In the genomic region with DNA sequence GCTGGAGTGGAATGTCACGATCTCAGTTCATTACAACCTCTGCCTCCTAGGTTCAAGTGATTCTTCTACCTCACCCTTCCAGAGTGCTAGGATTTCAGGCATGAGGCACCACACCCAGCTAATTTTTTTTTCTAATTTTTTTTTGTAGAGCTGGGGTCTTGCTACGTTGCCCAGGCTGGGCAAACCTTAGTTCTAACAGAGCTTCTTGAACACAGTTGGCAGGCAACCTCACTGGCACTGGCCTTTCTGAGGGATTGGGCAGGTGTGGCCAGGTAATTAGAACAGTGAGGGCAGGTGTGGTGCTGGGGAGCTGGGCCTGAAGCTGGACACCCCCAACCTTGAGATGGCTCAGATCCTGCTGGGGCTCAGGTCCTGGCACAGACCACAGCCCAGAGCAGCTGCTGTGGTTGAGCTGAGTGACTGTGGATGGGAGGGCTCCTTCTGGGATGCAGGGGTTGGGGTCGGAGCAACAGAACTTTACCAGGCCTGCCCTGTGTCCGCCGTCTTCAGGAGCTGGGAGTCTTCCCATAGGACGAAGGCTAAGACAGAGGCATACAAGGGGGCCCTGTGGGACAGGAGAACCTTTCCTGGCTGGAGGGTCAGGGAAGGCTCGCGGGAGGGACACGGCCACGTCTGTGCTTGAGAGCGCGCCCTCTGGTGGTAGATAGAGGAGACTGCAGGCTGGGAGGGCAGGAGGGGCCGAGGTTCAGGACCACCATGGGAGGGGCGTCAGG, we compare ENCODE assay signal across 8 cellular contexts. TPM values are rescaled to one million over a fixed set of nuclear protein-coding genes. Genes with fewer than 3 reads are reported as not detected.
DNase-seq lines count a peak whose midpoint lies in the region; ATAC-seq and TF ChIP-seq lines count a peak whose summit lies in the region.

No MANE protein-coding gene starts in this region.

- POLR2A ChIA-PET in activated CD4-positive, alpha-beta T cell treated with anti-CD3 and anti-CD28 coated beads, Interleukin-2, amount 10 ng/mL, durations not matched to agents 7 days and 5 days (lab: Charles Lee), result no interaction called here

- no peak overlapping the region for H3K4me3 Mint-ChIP-seq in activated CD4-positive, alpha-beta T cell treated with anti-CD3 and anti-CD28 coated beads, Interleukin-2, amount 10 ng/mL, durations not matched to agents 7 days and 5 days
- H3K4me3 Mint-ChIP-seq in nephron, result no peak overlapping the region

- H3K27me3 Mint-ChIP-seq in activated CD4-positive, alpha-beta T cell treated with anti-CD3 and anti-CD28 coated beads, Interleukin-2, amount 10 ng/mL, durations not matched to agents 7 days and 5 days, result peaks cover 9% of the 10 kb centered on the region
- peaks cover 10% of the 10 kb centered on the region for H3K27me3 Mint-ChIP-seq in nephron (ENCODE audit: low read depth)

- no peak overlapping the region for H3K27ac Mint-ChIP-seq in activated CD4-positive, alpha-beta T cell treated with anti-CD3 and anti-CD28 coated beads, Interleukin-2, amount 10 ng/mL, durations not matched to agents 7 days and 5 days
- H3K27ac Mint-ChIP-seq in nephron, result peak overlapping the region in 1 of 3 experiments; percentile 23

- CTCF ChIA-PET in activated CD4-positive, alpha-beta T cell treated with anti-CD3 and anti-CD28 coated beads, Interleukin-2, amount 10 ng/mL, durations not matched to agents 7 days and 5 days (lab: Charles Lee), result interaction anchor here (0.6 to 1.6 kb wide), 12 partner anchors 12 to 209 kb away, joined by 3 to 8 read pairs (median 4); a partner anchor contains a TSS

- TF ChIP-seq CTCF in AG09319 (IDR thresholded peaks at IDR 0.05; ENCODE audit: low read depth, low read length) (peak; percentile 87), HFF-Myc (IDR thresholded peaks at IDR 0.05; ENCODE audit: low read depth, low read length, missing control alignments) (peak; percentile 94), nephron (IDR thresholded peaks at IDR 0.05; ENCODE audit: unreplicated experiment in 3 of 3) (peak; percentile 81 to 82 (median 82))

- DNase-seq in AG09319 (ENCODE audit: extremely low read depth, low read depth) (no peak), HFF-Myc (ENCODE audit: extremely low read depth, low read depth) (no peak), DMS79 (lab: John Stamatoyannopoulos, UW) (no peak), LoVo (ENCODE audit: low spot score) (no peak)
- DNase-seq in activated CD4-positive, alpha-beta T cell treated with anti-CD3 and anti-CD28 coated beads, Interleukin-2, amount 10 ng/mL, durations not matched to agents 7 days and 5 days, result peak; percentile 39
- peak; percentile 32 for DNase-seq in effector CD8-positive, alpha-beta T cell (lab: John Stamatoyannopoulos, UW)

- H3K4me1 Mint-ChIP-seq in activated CD4-positive, alpha-beta T cell treated with anti-CD3 and anti-CD28 coated beads, Interleukin-2, amount 10 ng/mL, durations not matched to agents 7 days and 5 days, result peaks cover 9% of the 10 kb centered on the region
- H3K4me1 Mint-ChIP-seq in nephron, result peaks cover 11% of the 10 kb centered on the region

- peaks cover 19% of the 10 kb centered on the region for H3K9me3 Mint-ChIP-seq in activated CD4-positive, alpha-beta T cell treated with anti-CD3 and anti-CD28 coated beads, Interleukin-2, amount 10 ng/mL, durations not matched to agents 7 days and 5 days
- peaks cover 24% of the 10 kb centered on the region for H3K9me3 Mint-ChIP-seq in nephron

- H3K4me3 ChIP-seq in HFF-Myc (replicated peaks; ENCODE audit: low read depth, low read length), result no peak overlapping the region

- ATAC-seq in HG03135 (IDR thresholded peaks at IDR 0.05; ENCODE audit: unreplicated experiment), result no peak

- H3K36me3 Mint-ChIP-seq in activated CD4-positive, alpha-beta T cell treated with anti-CD3 and anti-CD28 coated beads, Interleukin-2, amount 10 ng/mL, durations not matched to agents 7 days and 5 days (ENCODE audit: low read depth), result no peaks in the 10 kb centered on the region
- H3K36me3 Mint-ChIP-seq in nephron (ENCODE audit: low read depth), result peaks cover 43% of the 10 kb centered on the region

RNA-seq across cellular contexts. Expression of a gene that starts 48.2 kb away (rescaled TPM):
- total RNA-seq in activated CD4-positive, alpha-beta T cell treated with anti-CD3 and anti-CD28 coated beads, Interleukin-2, amount 10 ng/mL, durations not matched to agents 7 days and 5 days, result not detected

Comparison
In these comparisons a context has a peak if more than half of its experiments do, and no peak if none do; other contexts are left out.
1. DNase-seq: peak in activated CD4-positive, alpha-beta T cell treated with anti-CD3 and anti-CD28 coated beads, Interleukin-2, amount 10 ng/mL, durations not matched to agents 7 days and 5 days (single experiment) and effector CD8-positive, alpha-beta T cell (single experiment); none in AG09319 (single experiment), HFF-Myc (single experiment), DMS79 (single experiment) and LoVo (single experiment).
2. Peak in every context shown above with its lines, with median percentiles within 50 percentile points of each other: CTCF ChIP-seq.